ENCODE assay signal across 8 cellular contexts in genomic region chr12:47725893-47726292, GRCh38. TPM values are rescaled to one million over a fixed set of nuclear protein-coding genes. Genes with fewer than 3 reads are reported as not detected.
A peak's percentile ranks its signal among the peaks of the same experiment; 100 is the strongest.
DNase-seq lines count a peak whose midpoint lies in the region; ATAC-seq, FAIRE-seq and TF ChIP-seq lines count a peak whose summit lies in the region.

No MANE protein-coding gene starts in this region.

- ATAC-seq in GM21528 (IDR thresholded peaks at IDR 0.05; ENCODE audit: low FRiP score, unreplicated experiment) (peak; percentile 73), HG03575 (IDR thresholded peaks at IDR 0.05; ENCODE audit: extremely low read depth, insufficient number of reproducible peaks, low FRiP score, unreplicated experiment) (peak; percentile 86)

- no peak for FAIRE-seq in frontal cortex (lab: Jason Lieb, UNC)

- intact Hi-C loops in cardiac septum (cut with DNase I): no loop called here

- H3K4me3 ChIP-seq in GM12865 (ENCODE audit: low read depth, low read length): no peak overlapping the region
- H3K4me3 ChIP-seq in fibroblast of the aortic adventitia (ENCODE audit: low read depth, low read length): no peak overlapping the region

- DNase-seq in GM12865 (ENCODE audit: low read depth): peak; percentile 69
- DNase-seq in fibroblast of the aortic adventitia (ENCODE audit: low read depth): peak; percentile 72
- no peak for DNase-seq in cardiac septum (ENCODE audit: low spot score)
- DNase-seq in NCI-H82 treated with DMSO at 0.1 percent for 48 hours (lab: John Stamatoyannopoulos, UW; ENCODE audit: unreplicated experiment): no peak
- DNase-seq in frontal cortex (ENCODE audit: low spot score in 2 of 2): no peak
- no peak for DNase-seq in DMS79 treated with DMSO at 0.1 percent for 48 hours (lab: John Stamatoyannopoulos, UW)

- TF ChIP-seq CTCF in GM12865 (IDR thresholded peaks at IDR 0.05; ENCODE audit: insufficient read depth, low read depth, low read length, missing control alignments): no peak
- TF ChIP-seq CTCF in fibroblast of the aortic adventitia (IDR thresholded peaks at IDR 0.05; ENCODE audit: insufficient read depth, low read length): no peak

RNA-seq across cellular contexts. Expression of gene ENDOU, which starts 0.6 kb away (rescaled TPM):
- total RNA-seq in fibroblast of the aortic adventitia (ENCODE audit: low replicate concordance): 0.36 TPM in 1 of 2 replicates, not detected in the other
- total RNA-seq in cardiac septum: 0.24 TPM
- not detected for total RNA-seq in frontal cortex

RNA-seq across cellular contexts. Expression of gene RPAP3, which starts 20.1 kb away (rescaled TPM):
- 15.7 and 25.7 TPM in 2 replicates for total RNA-seq in fibroblast of the aortic adventitia (ENCODE audit: low replicate concordance)
- 21.0 TPM for total RNA-seq in cardiac septum
- total RNA-seq in frontal cortex: 23.6 TPM

RNA-seq across cellular contexts. Expression of gene RAPGEF3, which starts 32.8 kb away (rescaled TPM):
- total RNA-seq in fibroblast of the aortic adventitia (ENCODE audit: low replicate concordance): 5.2 and 16.6 TPM in 2 replicates
- total RNA-seq in cardiac septum: 26.3 TPM
- 7.7 TPM for total RNA-seq in frontal cortex

RNA-seq across cellular contexts. Expression of gene SLC48A1, which starts 47.1 kb away (rescaled TPM):
- 22.0 and 25.1 TPM in 2 replicates for total RNA-seq in fibroblast of the aortic adventitia (ENCODE audit: low replicate concordance)
- 20.7 TPM for total RNA-seq in cardiac septum
- total RNA-seq in frontal cortex: 8.6 TPM

Comparison
In these comparisons a context has a peak if more than half of its experiments do, and no peak if none do; other contexts are left out.
1. DNase-seq: peak in GM12865 (single experiment) and fibroblast of the aortic adventitia (single experiment); none in cardiac septum (single experiment), NCI-H82 treated with DMSO at 0.1 percent for 48 hours (single experiment), frontal cortex (0 of 2) and DMS79 treated with DMSO at 0.1 percent for 48 hours (single experiment).